Comparison of ENCODE assay signal across 18 cellular contexts in the genomic region with DNA sequence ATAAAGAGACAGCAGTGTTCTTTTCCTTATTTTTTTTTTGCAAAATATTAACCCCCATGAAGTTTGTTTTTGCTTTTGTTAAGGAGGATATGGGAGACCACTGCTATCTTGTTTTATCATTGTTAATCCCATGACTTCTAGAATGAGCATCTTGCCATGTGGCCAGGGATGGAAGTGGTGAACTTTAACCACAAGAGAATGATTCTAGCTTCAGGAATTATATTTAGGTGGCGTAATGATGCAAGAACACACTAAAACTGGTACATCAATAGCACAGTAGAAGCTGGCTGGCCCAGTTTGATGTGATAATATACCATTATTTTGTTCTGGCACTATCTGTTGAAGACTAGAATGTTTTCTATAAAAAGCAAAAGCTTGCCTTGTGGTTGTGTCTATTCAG.
A peak's percentile ranks its signal among the peaks of the same experiment; 100 is the strongest.
DNase-seq lines count a peak whose midpoint lies in the region; TF ChIP-seq lines count a peak whose summit lies in the region.
"Had no signal": no experiment of that assay in that cellular context is flagged by ENCODE, and none has a peak within 500 bp of the region (broad histone marks: within the 10 kb centered on the region; RNA-seq: fewer than 3 reads in every experiment).

No MANE protein-coding gene starts in this region.

- intact Hi-C loops in spleen (cut with DNase I; ENCODE audit: low total_unique reads), result no loop called here

- H3K27me3 ChIP-seq in spleen (replicated peaks in 1 of 7), result no peaks in the 10 kb centered on the region
- H3K27me3 ChIP-seq: BLaER1 had no signal

- no peaks in the 10 kb centered on the region for H3K36me3 ChIP-seq in spleen
- H3K36me3 ChIP-seq: BLaER1, HAP-1 had no signal

- TF ChIP-seq POLR2A in spleen (IDR thresholded peaks at IDR 0.05), result no peak

- no peak overlapping the region for H3K27ac ChIP-seq in spleen
- H3K27ac ChIP-seq: BLaER1, C4-2B had no signal

- H3K4me3 ChIP-seq in fibroblast of pulmonary artery (replicated peaks; ENCODE audit: low read depth, low read length), result no peak overlapping the region
- H3K4me3 ChIP-seq in spleen, result no peak overlapping the region
- H3K4me3 ChIP-seq: BLaER1, HAP-1 had no signal

- 70 to 88% (median 76%) methylated on average over 1 of the region's 1 CpG for WGBS in spleen, 5 donors

- POLR2A ChIA-PET in GM10248 (lab: Yijun Ruan, JAX), result no interaction called here

- H3K4me1 ChIP-seq in spleen, result no peaks in the 10 kb centered on the region
- H3K4me1 ChIP-seq: BLaER1, Caco-2, HAP-1 had no signal

- CTCF ChIA-PET in GM10248 (lab: Yijun Ruan, JAX), result no interaction called here

- H3K9me3 ChIP-seq in spleen, result no peaks in the 10 kb centered on the region
- H3K9me3 ChIP-seq: BLaER1, Caco-2, HAP-1 had no signal

- TF ChIP-seq CTCF in fibroblast of pulmonary artery (IDR thresholded peaks at IDR 0.05; ENCODE audit: low read length, missing control alignments), result no peak
- no peak for TF ChIP-seq CTCF in GM10248 (IDR thresholded peaks at IDR 0.05; ENCODE audit: control extremely low read depth, extremely low read depth, low read depth, missing control alignments)
- TF ChIP-seq CTCF in spleen (IDR thresholded peaks at IDR 0.05 in 8 of 11, conservative IDR thresholded peaks at IDR 0.05 in 3 of 11), result no peak

- DNase-seq in OCI-M1 (lab: John Stamatoyannopoulos, UW) (peak; percentile 31), astrocyte of the hippocampus (ENCODE audit: low read depth, low spot score) (peak; percentile 10), fibroblast of pulmonary artery (ENCODE audit: low read depth) (peak; percentile 8), GM10248 (ENCODE audit: extremely low spot score) (no peak), spleen (no peak), amniotic stem cell (lab: John Stamatoyannopoulos, UW) (no peak)
- DNase-seq: Caco-2; CD4-positive, CD25-positive, alpha-beta regulatory T cell; CD8-positive, alpha-beta T cell; DMS153; DMS79; EL; GDM1; GOT3; HFFc6 had no signal

Comparison
In these comparisons a context has a peak if more than half of its experiments do, and no peak if none do; other contexts are left out.
1. DNase-seq: peak in OCI-M1 (single experiment), astrocyte of the hippocampus (single experiment) and fibroblast of pulmonary artery (single experiment); none in GM10248 (single experiment), spleen (single experiment) and amniotic stem cell (single experiment).